Comparison of ENCODE assay signal across 13 cellular contexts in the genomic region with DNA sequence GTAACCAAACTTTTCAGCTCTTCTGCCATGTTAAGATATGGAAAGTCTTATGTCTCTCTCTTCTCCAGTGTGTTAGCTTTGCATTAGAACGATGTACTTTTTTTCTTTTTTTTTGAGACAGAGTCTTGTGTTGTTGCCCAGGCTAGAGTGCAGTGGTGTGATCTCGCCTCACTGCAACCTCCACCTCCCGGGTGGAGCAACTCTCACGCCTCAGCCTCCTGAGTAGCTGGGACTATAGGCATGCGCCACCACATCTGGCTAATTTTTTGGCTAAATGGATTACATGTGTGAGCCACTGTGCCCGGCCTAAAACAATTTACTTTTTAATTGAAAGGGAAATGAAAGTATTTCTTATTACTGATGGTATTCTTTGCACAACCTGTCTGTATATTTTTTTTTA. TPM values are rescaled to one million over a fixed set of nuclear protein-coding genes. Genes with fewer than 3 reads are reported as not detected.
A peak's percentile ranks its signal among the peaks of the same experiment; 100 is the strongest.
DNase-seq lines count a peak whose midpoint lies in the region; ATAC-seq and TF ChIP-seq lines count a peak whose summit lies in the region.
"Had no signal": no experiment of that assay in that cellular context is flagged by ENCODE, and none has a peak within 500 bp of the region (broad histone marks: within the 10 kb centered on the region; RNA-seq: fewer than 3 reads in every experiment).

No MANE protein-coding gene starts in this region.

- H3K27me3 Mint-ChIP-seq in CD4-positive, alpha-beta memory T cell: no peaks in the 10 kb centered on the region
- H3K27me3 Mint-ChIP-seq in WTC11 (ENCODE audit: low read depth) (no peaks in the 10 kb centered on the region), immature natural killer cell (ENCODE audit: low read depth in 3 of 3) (peaks cover 0 to 3% (median 0%) of the 10 kb centered on the region in 3 donors)

- CTCF ChIA-PET in CD4-positive, alpha-beta memory T cell (lab: Charles Lee; ENCODE audit: partially characterized antibody): interaction anchor here (1.7 kb wide), 1 partner anchor 20 kb away, joined by 3 read pairs; no protein-coding TSS in a partner anchor
- CTCF ChIA-PET in WTC11 (lab: Charles Lee): interaction anchor here (0.9 to 1.3 kb wide), 2 partner anchors 55 to 91 kb away, joined by 3 read pairs; no protein-coding TSS in a partner anchor

- POLR2A ChIA-PET in CD4-positive, alpha-beta memory T cell (lab: Charles Lee; ENCODE audit: partially characterized antibody): no interaction called here
- POLR2A ChIA-PET in WTC11 (lab: Charles Lee): no interaction called here

- H3K27me3 ChIP-seq in CD4-positive, alpha-beta memory T cell (ENCODE audit: insufficient read depth, low read length): no peaks in the 10 kb centered on the region
- H3K27me3 ChIP-seq: right lobe of liver had no signal

- no peak overlapping the region for H3K4me3 ChIP-seq in CD4-positive, alpha-beta memory T cell (ENCODE audit: low read length in 2 of 2)
- H3K4me3 ChIP-seq: right lobe of liver had no signal

- peak overlapping the region in 4 of 7 donors; percentile 1 to 48 (median 14) for H3K27ac Mint-ChIP-seq in CD4-positive, alpha-beta memory T cell
- H3K27ac Mint-ChIP-seq in WTC11: peak overlapping the region; percentile 67
- H3K27ac Mint-ChIP-seq in immature natural killer cell: peak overlapping the region; percentile 63 to 90 (median 82)

- TF ChIP-seq CTCF in 22Rv1 (IDR thresholded peaks at IDR 0.05) (no peak), WTC11 (IDR thresholded peaks at IDR 0.05) (no peak)

- no peaks in the 10 kb centered on the region for H3K9me3 Mint-ChIP-seq in CD4-positive, alpha-beta memory T cell
- H3K9me3 Mint-ChIP-seq in WTC11: no peaks in the 10 kb centered on the region
- no peaks in the 10 kb centered on the region for H3K9me3 Mint-ChIP-seq in immature natural killer cell

- no peaks in the 10 kb centered on the region for H3K36me3 ChIP-seq in CD4-positive, alpha-beta memory T cell (ENCODE audit: insufficient read depth, low read length)
- H3K36me3 ChIP-seq: right lobe of liver had no signal

- peak overlapping the region; percentile 97 for H3K27ac ChIP-seq in 22Rv1
- no peak overlapping the region for H3K27ac ChIP-seq in CD4-positive, alpha-beta memory T cell (ENCODE audit: low read depth, low read length)

- ATAC-seq in WTC11 (no peak), HG03432 (IDR thresholded peaks at IDR 0.05; ENCODE audit: unreplicated experiment) (no peak), GM18517 (IDR thresholded peaks at IDR 0.05; ENCODE audit: unreplicated experiment) (no peak)
- ATAC-seq: right lobe of liver had no signal

- intact Hi-C loops in CD4-positive, alpha-beta memory T cell (cut with micrococcal nuclease): no loop called here

- peaks cover 40 to 68% (median 53%) of the 10 kb centered on the region in 4 donors for H3K4me1 Mint-ChIP-seq in CD4-positive, alpha-beta memory T cell
- peaks cover 35% of the 10 kb centered on the region for H3K4me1 Mint-ChIP-seq in WTC11
- H3K4me1 Mint-ChIP-seq in immature natural killer cell: peaks cover 61 to 88% of the 10 kb centered on the region in 2 donors

- peak overlapping the region in 3 of 8 donors; percentile 1 to 29 (median 11) for H3K4me3 Mint-ChIP-seq in CD4-positive, alpha-beta memory T cell
- no peak overlapping the region for H3K4me3 Mint-ChIP-seq in WTC11
- peak overlapping the region; percentile 20 to 74 (median 36) for H3K4me3 Mint-ChIP-seq in immature natural killer cell

- DNase-seq in CD4-positive, alpha-beta memory T cell: no peak
- DNase-seq in WTC11 (ENCODE audit: low spot score): no peak
- peak in 1 of 3 donors; percentile 9 for DNase-seq in immature natural killer cell
- no peak for DNase-seq in ecto neural progenitor cell (ENCODE audit: low spot score)
- no peak for DNase-seq in NCI-H187 (lab: John Stamatoyannopoulos, UW)
- DNase-seq: activated CD4-positive, alpha-beta T cell treated with anti-CD3 and anti-CD28 coated beads, Interleukin-2, amount 50 U/mL, for 1 hour; HCEC 1CT; KG1; midbrain; right lobe of liver had no signal

- peaks cover 0 to 23% of the 10 kb centered on the region in 2 donors for H3K36me3 Mint-ChIP-seq in CD4-positive, alpha-beta memory T cell
- H3K36me3 Mint-ChIP-seq in WTC11 (no peaks in the 10 kb centered on the region), immature natural killer cell (no peaks in the 10 kb centered on the region)

- peaks cover 34% of the 10 kb centered on the region for H3K4me1 ChIP-seq in CD4-positive, alpha-beta memory T cell (ENCODE audit: insufficient read depth, low read length)

- no peaks in the 10 kb centered on the region for H3K9me3 ChIP-seq in CD4-positive, alpha-beta memory T cell (ENCODE audit: control insufficient read depth in 1 of 2, low read length in 2 of 2)
- H3K9me3 ChIP-seq: right lobe of liver had no signal

TF ChIP-seq in WTC11, 78 proteins besides CTCF, POLR2A, EP300 and RAD21:
- TF ChIP-seq SMAD4 (CRISPR knock-in tag; IDR thresholded peaks at IDR 0.05) (no peak), HMGA2 (CRISPR knock-in tag; IDR thresholded peaks at IDR 0.05) (no peak), ZNF671 (CRISPR knock-in tag; IDR thresholded peaks at IDR 0.05) (no peak), ZNF219 (CRISPR knock-in tag; IDR thresholded peaks at IDR 0.05; ENCODE audit: borderline replicate concordance) (no peak)
- TF ChIP-seq, protein P1, sequence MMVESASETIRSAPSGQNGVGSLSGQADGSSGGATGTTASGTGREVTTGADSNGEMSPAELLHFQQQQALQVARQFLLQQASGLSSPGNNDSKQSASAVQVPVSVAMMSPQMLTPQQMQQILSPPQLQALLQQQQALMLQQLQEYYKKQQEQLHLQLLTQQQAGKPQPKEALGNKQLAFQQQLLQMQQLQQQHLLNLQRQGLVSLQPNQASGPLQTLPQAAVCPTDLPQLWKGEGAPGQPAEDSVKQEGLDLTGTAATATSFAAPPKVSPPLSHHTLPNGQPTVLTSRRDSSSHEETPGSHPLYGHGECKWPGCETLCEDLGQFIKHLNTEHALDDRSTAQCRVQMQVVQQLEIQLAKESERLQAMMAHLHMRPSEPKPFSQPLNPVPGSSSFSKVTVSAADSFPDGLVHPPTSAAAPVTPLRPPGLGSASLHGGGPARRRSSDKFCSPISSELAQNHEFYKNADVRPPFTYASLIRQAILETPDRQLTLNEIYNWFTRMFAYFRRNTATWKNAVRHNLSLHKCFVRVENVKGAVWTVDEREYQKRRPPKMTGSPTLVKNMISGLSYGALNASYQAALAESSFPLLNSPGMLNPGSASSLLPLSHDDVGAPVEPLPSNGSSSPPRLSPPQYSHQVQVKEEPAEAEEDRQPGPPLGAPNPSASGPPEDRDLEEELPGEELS (CRISPR knock-in tag; IDR thresholded peaks at IDR 0.05): no peak
- TF ChIP-seq, protein P2, sequence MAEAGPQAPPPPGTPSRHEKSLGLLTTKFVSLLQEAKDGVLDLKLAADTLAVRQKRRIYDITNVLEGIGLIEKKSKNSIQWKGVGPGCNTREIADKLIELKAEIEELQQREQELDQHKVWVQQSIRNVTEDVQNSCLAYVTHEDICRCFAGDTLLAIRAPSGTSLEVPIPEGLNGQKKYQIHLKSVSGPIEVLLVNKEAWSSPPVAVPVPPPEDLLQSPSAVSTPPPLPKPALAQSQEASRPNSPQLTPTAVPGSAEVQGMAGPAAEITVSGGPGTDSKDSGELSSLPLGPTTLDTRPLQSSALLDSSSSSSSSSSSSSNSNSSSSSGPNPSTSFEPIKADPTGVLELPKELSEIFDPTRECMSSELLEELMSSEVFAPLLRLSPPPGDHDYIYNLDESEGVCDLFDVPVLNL (CRISPR knock-in tag; IDR thresholded peaks at IDR 0.05; ENCODE audit: borderline replicate concordance, low read depth): no peak
- TF ChIP-seq, protein P3, sequence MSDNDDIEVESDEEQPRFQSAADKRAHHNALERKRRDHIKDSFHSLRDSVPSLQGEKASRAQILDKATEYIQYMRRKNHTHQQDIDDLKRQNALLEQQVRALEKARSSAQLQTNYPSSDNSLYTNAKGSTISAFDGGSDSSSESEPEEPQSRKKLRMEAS (CRISPR knock-in tag; IDR thresholded peaks at IDR 0.05): no peak

RNA-seq across cellular contexts. Expression of a gene that starts 35.8 kb away (rescaled TPM):
- total RNA-seq in CD4-positive, alpha-beta memory T cell: 10 to 100 TPM; 80.8 to 87.8 TPM
- polyA plus RNA-seq in CD4-positive, alpha-beta memory T cell: 10 to 100 TPM in 1 of 2 donors, 1 to 10 TPM in 1; 2.4 to 44.0 TPM
- 48.5 to 50.2 TPM (median 48.8 TPM) in 3 replicates for total RNA-seq in WTC11 (2021)
- 10 to 100 TPM in 1 of 3 donors, 1 to 10 TPM in 2; 1.2 to 46.0 (median 6.0) TPM for polyA plus RNA-seq in immature natural killer cell

Comparison
In these comparisons a context has a peak if more than half of its experiments do, and no peak if none do; other contexts are left out.
1. H3K27ac Mint-ChIP-seq: peak in every context shown above with its lines; median percentile 82 in immature natural killer cell; 67 in WTC11; 14 in CD4-positive, alpha-beta memory T cell.